8 cellular contexts compared by ENCODE assay signal in genomic region chr11:66313321-66314185, GRCh38. TPM values are rescaled to one million over a fixed set of nuclear protein-coding genes. Genes with fewer than 3 reads are reported as not detected.
DNase-seq lines count a peak whose midpoint lies in the region; ATAC-seq and TF ChIP-seq lines count a peak whose summit lies in the region.

No MANE protein-coding gene starts in this region.

- H3K9me3 Mint-ChIP-seq in dendritic cell treated with granulocyte-macrophage colony-stimulating factor and Interleukin-4, amounts not matched to agents 40 ng/mL and 50 ng/mL, for 4 days = no peaks in the 10 kb centered on the region

- peak overlapping the region; percentile 100 for H3K27ac ChIP-seq in A673 (ENCODE audit: low read depth, low read length, poor library complexity, severe bottlenecking)

- ATAC-seq in GM19023 (IDR thresholded peaks at IDR 0.05; ENCODE audit: unreplicated experiment) = no peak

- H3K9me3 ChIP-seq in A673 (ENCODE audit: low read depth, low read length, poor library complexity, severe bottlenecking) (no peaks in the 10 kb centered on the region), mucosa of stomach (ENCODE audit: control insufficient read depth, low read length) (no peaks in the 10 kb centered on the region)

- no peaks in the 10 kb centered on the region for H3K27me3 ChIP-seq in A673 (replicated peaks; ENCODE audit: insufficient read depth, low read depth, low read length, poor library complexity)
- no peaks in the 10 kb centered on the region for H3K27me3 ChIP-seq in mucosa of stomach (ENCODE audit: control insufficient read depth, insufficient read depth, low read length)

- H3K36me3 Mint-ChIP-seq in dendritic cell treated with granulocyte-macrophage colony-stimulating factor and Interleukin-4, amounts not matched to agents 40 ng/mL and 50 ng/mL, for 4 days (ENCODE audit: low read depth) = no peaks in the 10 kb centered on the region

- CTCF ChIA-PET in A673 (lab: Charles Lee) = interaction anchor here (0.6 to 2.6 kb wide), 11 partner anchors 9 to 1453 kb away, joined by 3 to 17 read pairs (median 6); partner anchors contain the start of genes MRPL11 and YIF1A

- peaks cover 38% of the 10 kb centered on the region for H3K27me3 Mint-ChIP-seq in dendritic cell treated with granulocyte-macrophage colony-stimulating factor and Interleukin-4, amounts not matched to agents 40 ng/mL and 50 ng/mL, for 4 days

- POLR2A ChIA-PET in A673 (lab: Charles Lee; ENCODE audit: low non-redundant PET) = interaction anchor here (0.6 to 1.1 kb wide), 3 partner anchors 153 to 304 kb away, joined by 3 read pairs; partner anchors contain the start of gene PELI3

- peak; percentile 63 for TF ChIP-seq CTCF in A673 (conservative IDR thresholded peaks at IDR 0.05; ENCODE audit: low read depth, low read length)
- no peak for TF ChIP-seq CTCF in LNCaP clone FGC (IDR thresholded peaks at IDR 0.05; ENCODE audit: control insufficient read depth, extremely low read depth, insufficient read depth)

- peak overlapping the region; percentile 88 for H3K4me3 Mint-ChIP-seq in dendritic cell treated with granulocyte-macrophage colony-stimulating factor and Interleukin-4, amounts not matched to agents 40 ng/mL and 50 ng/mL, for 4 days

- no TSS peak for BruUV-seq in A673 (replicated peaks; lab: Mats Ljungman, UMichigan)

- peaks cover 42% of the 10 kb centered on the region for H3K4me1 Mint-ChIP-seq in dendritic cell treated with granulocyte-macrophage colony-stimulating factor and Interleukin-4, amounts not matched to agents 40 ng/mL and 50 ng/mL, for 4 days (ENCODE audit: low read depth)

- H3K36me3 ChIP-seq in A673 (ENCODE audit: insufficient read depth, low read length, poor library complexity, severe bottlenecking) (no peaks in the 10 kb centered on the region), mucosa of stomach (ENCODE audit: control insufficient read depth, insufficient read depth, low read length) (no peaks in the 10 kb centered on the region)

- intact Hi-C loops in A673 (cut with micrococcal nuclease; ENCODE audit: unreplicated experiment) = loop anchor here (2.0 to 5.0 kb wide), 2 partner anchors 31 to 74 kb away; partner anchors contain the start of gene BRMS1
- intact Hi-C loops in dendritic cell treated with granulocyte-macrophage colony-stimulating factor and Interleukin-4, amounts not matched to agents 40 ng/mL and 50 ng/mL, for 4 days (cut with micrococcal nuclease) = no loop called here

- H3K4me3 ChIP-seq in A673 (ENCODE audit: low read depth, low read length, poor library complexity, severe bottlenecking) (peak overlapping the region; percentile 57), LNCaP clone FGC (ENCODE audit: low read depth, low read length) (peak overlapping the region; percentile 37), mucosa of stomach (ENCODE audit: low read length) (no peak overlapping the region)

- peak overlapping the region; percentile 53 for H3K9ac ChIP-seq in mucosa of stomach (ENCODE audit: low read length)

- DNase-seq in A673 (ENCODE audit: low spot score) (no peak), LNCaP clone FGC (ENCODE audit: low read depth) (no peak), Kasumi-1 (lab: John Stamatoyannopoulos, UW) (no peak), ureter (ENCODE audit: low spot score) (no peak), DMS53 (lab: John Stamatoyannopoulos, UW) (no peak)

- H3K4me1 ChIP-seq in A673 (ENCODE audit: insufficient read depth, low read length, poor library complexity, severe bottlenecking) (peaks cover 62% of the 10 kb centered on the region), mucosa of stomach (ENCODE audit: control insufficient read depth, insufficient read depth, low read length) (peaks cover 10% of the 10 kb centered on the region)

- peak overlapping the region; percentile 89 for H3K27ac Mint-ChIP-seq in dendritic cell treated with granulocyte-macrophage colony-stimulating factor and Interleukin-4, amounts not matched to agents 40 ng/mL and 50 ng/mL, for 4 days

RNA-seq across cellular contexts. Expression of gene CD248, which starts 3.3 kb away (rescaled TPM):
- total RNA-seq in A673 (2021) (97.8 and 111 TPM in 2 replicates), ureter (49.2 TPM)

RNA-seq across cellular contexts. Expression of gene TMEM151A, which starts 21.9 kb away (rescaled TPM):
- total RNA-seq in A673 (2021) (1.5 and 1.7 TPM in 2 replicates), ureter (not detected)

RNA-seq across cellular contexts. Expression of gene RIN1, which starts 22.7 kb away (rescaled TPM):
- total RNA-seq in A673 (2021) = 4.9 and 6.4 TPM in 2 replicates
- total RNA-seq in ureter = 16.7 TPM

RNA-seq across cellular contexts. Expression of gene YIF1A, which starts 24.6 kb away (rescaled TPM):
- total RNA-seq in A673 (2021) (125 and 128 TPM in 2 replicates), ureter (78.7 TPM)

RNA-seq across cellular contexts. Expression of gene BRMS1, which starts 31.4 kb away (rescaled TPM):
- total RNA-seq in A673 (2021) (76.8 and 93.5 TPM in 2 replicates), ureter (25.7 TPM)
